In the genomic region with DNA sequence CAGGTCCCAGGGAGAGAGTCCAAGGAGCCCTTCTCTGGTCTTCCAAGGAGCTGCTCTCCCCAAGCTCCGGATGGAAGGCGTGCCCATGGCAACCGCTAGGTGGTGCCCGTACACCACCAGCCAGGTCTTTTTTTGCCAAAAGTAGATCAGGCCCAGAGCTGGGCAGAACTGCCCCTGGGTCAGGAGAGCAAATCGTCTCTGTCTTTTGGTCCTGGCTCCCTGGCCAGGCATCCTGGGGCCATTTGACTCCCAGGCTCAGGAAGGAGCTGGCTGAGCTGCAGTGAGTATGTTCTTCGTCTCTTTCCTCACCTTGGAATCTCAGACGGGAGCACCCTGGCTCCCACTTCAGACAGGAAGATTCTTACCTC, we compare ENCODE assay signal across 8 cellular contexts. TPM values are rescaled to one million over a fixed set of nuclear protein-coding genes. Genes with fewer than 3 reads are reported as not detected.
DNase-seq lines count a peak whose midpoint lies in the region; ATAC-seq and TF ChIP-seq lines count a peak whose summit lies in the region.

No MANE protein-coding gene starts in this region.

- 27 to 35% methylated on average over 4 to 7 of the region's 7 CpGs for WGBS in endodermal cell (ENCODE audit: insufficient coverage in 1 of 2, insufficient read length in 1 of 2), 2 experiments

- no peaks in the 10 kb centered on the region for H3K9me3 Mint-ChIP-seq in activated CD8-positive, alpha-beta memory T cell treated with anti-CD3 and anti-CD28 coated beads, Interleukin-2, amount 10 ng/mL, durations not matched to agents 7 days and 5 days (ENCODE audit: low read depth)
- H3K9me3 Mint-ChIP-seq in endodermal cell: no peaks in the 10 kb centered on the region

- ATAC-seq in HG03439 (IDR thresholded peaks at IDR 0.05; ENCODE audit: unreplicated experiment) (peak; percentile 61), HG03469 (IDR thresholded peaks at IDR 0.05; ENCODE audit: unreplicated experiment) (no peak)
- peak; percentile 94 for ATAC-seq in activated CD8-positive, alpha-beta memory T cell treated with anti-CD3 and anti-CD28 coated beads, Interleukin-2, amount 10 ng/mL, durations not matched to agents 7 days and 5 days

- TF ChIP-seq CTCF in GM12801 (IDR thresholded peaks at IDR 0.05; ENCODE audit: extremely low read depth, insufficient read length) (peak; percentile 34), endodermal cell (conservative IDR thresholded peaks at IDR 0.05) (peak; percentile 99)

- H3K27ac ChIP-seq in endodermal cell (ENCODE audit: low read depth, low read length): no peak overlapping the region

- no peaks in the 10 kb centered on the region for H3K36me3 ChIP-seq in endodermal cell (ENCODE audit: control insufficient read depth, insufficient read depth, low read length)

- H3K36me3 Mint-ChIP-seq in activated CD8-positive, alpha-beta memory T cell treated with anti-CD3 and anti-CD28 coated beads, Interleukin-2, amount 10 ng/mL, durations not matched to agents 7 days and 5 days: no peaks in the 10 kb centered on the region
- H3K36me3 Mint-ChIP-seq in endodermal cell (ENCODE audit: low read depth): no peaks in the 10 kb centered on the region

- H3K27ac Mint-ChIP-seq in activated CD8-positive, alpha-beta memory T cell treated with anti-CD3 and anti-CD28 coated beads, Interleukin-2, amount 10 ng/mL, durations not matched to agents 7 days and 5 days: peak overlapping the region; percentile 3
- no peak overlapping the region for H3K27ac Mint-ChIP-seq in endodermal cell

- no peak overlapping the region for H3K9ac ChIP-seq in endodermal cell (ENCODE audit: extremely low read depth, low read length, poor library complexity, severe bottlenecking)

- no peak overlapping the region for H3K4me3 ChIP-seq in endodermal cell (ENCODE audit: low read length)

- DNase-seq in NOMO-1 treated with DMSO at 0.1 percent for 48 hours (lab: John Stamatoyannopoulos, UW; ENCODE audit: unreplicated experiment) (peak; percentile 73), endodermal cell (peak; percentile 97), middle frontal gyrus (ENCODE audit: extremely low spot score, low spot score) (peak; percentile 15)
- peak; percentile 87 for DNase-seq in activated CD8-positive, alpha-beta memory T cell treated with anti-CD3 and anti-CD28 coated beads, Interleukin-2, amount 10 ng/mL, durations not matched to agents 7 days and 5 days
- peak; percentile 62 to 66 for DNase-seq in stimulated activated CD8-positive, alpha-beta memory T cell treated with anti-CD3 and anti-CD28 coated beads, Interleukin-15, amount 100 ng/mL, for 48 hours (ENCODE audit: low read depth in 2 of 2)

- H3K27me3 Mint-ChIP-seq in activated CD8-positive, alpha-beta memory T cell treated with anti-CD3 and anti-CD28 coated beads, Interleukin-2, amount 10 ng/mL, durations not matched to agents 7 days and 5 days: peaks cover 7% of the 10 kb centered on the region
- H3K27me3 Mint-ChIP-seq in endodermal cell (ENCODE audit: insufficient read depth): peaks cover 7% of the 10 kb centered on the region

- H3K4me1 Mint-ChIP-seq in activated CD8-positive, alpha-beta memory T cell treated with anti-CD3 and anti-CD28 coated beads, Interleukin-2, amount 10 ng/mL, durations not matched to agents 7 days and 5 days: peaks cover 51% of the 10 kb centered on the region
- H3K4me1 Mint-ChIP-seq in endodermal cell: no peaks in the 10 kb centered on the region

- H3K4me3 Mint-ChIP-seq in activated CD8-positive, alpha-beta memory T cell treated with anti-CD3 and anti-CD28 coated beads, Interleukin-2, amount 10 ng/mL, durations not matched to agents 7 days and 5 days: no peak overlapping the region
- no peak overlapping the region for H3K4me3 Mint-ChIP-seq in endodermal cell

- CTCF ChIA-PET in activated CD8-positive, alpha-beta memory T cell treated with anti-CD3 and anti-CD28 coated beads, Interleukin-2, amount 10 ng/mL, durations not matched to agents 7 days and 5 days (lab: Charles Lee): interaction anchor here (0.7 to 10.2 kb wide), 37 partner anchors 9 to 229 kb away, joined by 3 to 406 read pairs (median 6); a partner anchor contains a TSS

- H3K4me1 ChIP-seq in endodermal cell (ENCODE audit: control insufficient read depth, insufficient read depth, low read length): no peaks in the 10 kb centered on the region

- H3K27me3 ChIP-seq in endodermal cell (ENCODE audit: control insufficient read depth, insufficient read depth, low read length, poor library complexity, severe bottlenecking): no peaks in the 10 kb centered on the region

- H3K9me3 ChIP-seq in endodermal cell (ENCODE audit: control insufficient read depth, low read length): no peaks in the 10 kb centered on the region

RNA-seq across cellular contexts. Expression of a gene that starts 24.6 kb away (rescaled TPM):
- 10 to 100 TPM; 56.3 to 60.3 TPM for total RNA-seq in activated CD8-positive, alpha-beta memory T cell treated with anti-CD3 and anti-CD28 coated beads, Interleukin-2, amount 10 ng/mL, durations not matched to agents 7 days and 5 days
- 1 to 10 TPM; 1.8 to 6.2 TPM for total RNA-seq in endodermal cell
- 2.0 TPM for polyA plus RNA-seq in endodermal cell (2013, experiment 1 of 2)
- polyA plus RNA-seq in endodermal cell (2013, experiment 2 of 2): 3.0 TPM

RNA-seq across cellular contexts. Expression of a gene that starts 25.0 kb away (rescaled TPM):
- not detected for total RNA-seq in activated CD8-positive, alpha-beta memory T cell treated with anti-CD3 and anti-CD28 coated beads, Interleukin-2, amount 10 ng/mL, durations not matched to agents 7 days and 5 days
- not detected for total RNA-seq in endodermal cell
- not detected for polyA plus RNA-seq in endodermal cell (2013, experiment 1 of 2)
- not detected for polyA plus RNA-seq in endodermal cell (2013, experiment 2 of 2)

RNA-seq across cellular contexts. Expression of a gene that starts 52.7 kb away (rescaled TPM):
- total RNA-seq in activated CD8-positive, alpha-beta memory T cell treated with anti-CD3 and anti-CD28 coated beads, Interleukin-2, amount 10 ng/mL, durations not matched to agents 7 days and 5 days: under 1 TPM in 1 of 2 experiments, not detected in 1; 0.63 TPM
- total RNA-seq in endodermal cell: 1 to 10 TPM; 2.2 to 2.8 TPM
- polyA plus RNA-seq in endodermal cell (2013, experiment 1 of 2): 2.3 TPM
- 2.2 TPM for polyA plus RNA-seq in endodermal cell (2013, experiment 2 of 2)

RNA-seq across cellular contexts. Expression of a gene that starts 53.8 kb away (rescaled TPM):
- not detected for total RNA-seq in activated CD8-positive, alpha-beta memory T cell treated with anti-CD3 and anti-CD28 coated beads, Interleukin-2, amount 10 ng/mL, durations not matched to agents 7 days and 5 days
- 10 to 100 TPM in 1 of 2 donors, 1 to 10 TPM in 1; 6.6 to 15.5 TPM for total RNA-seq in endodermal cell
- polyA plus RNA-seq in endodermal cell (2013, experiment 1 of 2): 1.9 TPM
- polyA plus RNA-seq in endodermal cell (2013, experiment 2 of 2): 0.83 TPM

Comparison
In these comparisons a context has a peak if more than half of its experiments do, and no peak if none do; other contexts are left out.
1. DNase-seq: peak in every context shown above with its lines; median percentile 97 in endodermal cell; 87 in activated CD8-positive, alpha-beta memory T cell treated with anti-CD3 and anti-CD28 coated beads, Interleukin-2, amount 10 ng/mL, durations not matched to agents 7 days and 5 days; 73 in NOMO-1 treated with DMSO at 0.1 percent for 48 hours; 64 in stimulated activated CD8-positive, alpha-beta memory T cell treated with anti-CD3 and anti-CD28 coated beads, Interleukin-15, amount 100 ng/mL, for 48 hours; 15 in middle frontal gyrus.
2. RNA of a gene that starts 24.6 kb away (total RNA-seq): 56.3 to 60.3 TPM in activated CD8-positive, alpha-beta memory T cell treated with anti-CD3 and anti-CD28 coated beads, Interleukin-2, amount 10 ng/mL, durations not matched to agents 7 days and 5 days; 1.8 to 6.2 TPM in endodermal cell; every median in the first group is over 4 times any median in the second.